Comparison of ENCODE assay signal across 5 cellular contexts in genomic region chrX:74961962-74962361, GRCh38. TPM values are rescaled to one million over a fixed set of nuclear protein-coding genes. Genes with fewer than 3 reads are reported as not detected.
"Had no signal": no experiment of that assay in that cellular context is flagged by ENCODE, and none has a peak within 500 bp of the region (broad histone marks: within the 10 kb centered on the region; RNA-seq: fewer than 3 reads in every experiment).

No MANE protein-coding gene starts in this region.

RNA-seq across cellular contexts. Expression of gene NEXMIF, which starts 36.7 kb away (rescaled TPM):
- total RNA-seq: dermis blood vessel endothelial cell, endothelial cell of umbilical vein, fibroblast of villous mesenchyme, foreskin keratinocyte, glomerular endothelial cell had no signal
- polyA plus RNA-seq: endothelial cell of umbilical vein, foreskin keratinocyte had no signal
